Comparison of ENCODE assay signal across 24 cellular contexts in genomic region chr10:87921934-87922688, GRCh38. TPM values are rescaled to one million over a fixed set of nuclear protein-coding genes. Genes with fewer than 3 reads are reported as not detected.
DNase-seq lines count a peak whose midpoint lies in the region; ATAC-seq, FAIRE-seq and TF ChIP-seq lines count a peak whose summit lies in the region.
"Had no signal": no experiment of that assay in that cellular context is flagged by ENCODE, and none has a peak within 500 bp of the region (broad histone marks: within the 10 kb centered on the region; RNA-seq: fewer than 3 reads in every experiment).

No MANE protein-coding gene starts in this region.

- H3K27ac ChIP-seq in A549 (no peak overlapping the region), DOHH2 (ENCODE audit: low read depth, low read length) (peak overlapping the region; percentile 52), OCI-LY7 (ENCODE audit: low read depth, low read length, poor library complexity, severe bottlenecking) (peak overlapping the region; percentile 36)
- H3K27ac ChIP-seq: esophagus muscularis mucosa, prostate gland, SJSA1 had no signal

- H3K4me1 ChIP-seq in A549 (peaks cover 12% of the 10 kb centered on the region; the same call in 1 of the 3 replicates), DOHH2 (ENCODE audit: control insufficient read depth, low read length) (peaks cover 93% of the 10 kb centered on the region), OCI-LY7 (ENCODE audit: insufficient read depth, low read length, poor library complexity, severe bottlenecking) (peaks cover 48% of the 10 kb centered on the region)
- H3K4me1 ChIP-seq: prostate gland had no signal

- H2AFZ ChIP-seq in OCI-LY7 (ENCODE audit: low read length) = no peak overlapping the region

- H3K27me3 Mint-ChIP-seq in progenitor cell of endocrine pancreas = no peaks in the 10 kb centered on the region
- H3K27me3 Mint-ChIP-seq: activated naive CD8-positive, alpha-beta T cell treated with anti-CD3 and anti-CD28 coated beads, Interleukin-2, amount 50 U/mL, for 24 hours; activated T-helper 17 cell treated with anti-CD3 and anti-CD28 coated beads, Interleukin-2, amount 50 U/mL, for 72 hours; natural killer cell treated with Interleukin-12 subunit alpha and Interleukin-12 subunit beta and Interleukin-15 and Interleukin-18, amount 100 ng/mL, for 72 hours had no signal

- DNase-seq in A549 (ENCODE audit: low read depth in 1 of 2, low spot score in 1 of 2) (no peak), OCI-LY7 (ENCODE audit: low spot score) (no peak), iPS-NIHi11 (ENCODE audit: low spot score) (peak; percentile 12), posterior cingulate gyrus (no peak), NCI-H146 (lab: John Stamatoyannopoulos, UW) (no peak), NCI-H524 treated with DMSO at 0.1 percent for 48 hours (lab: John Stamatoyannopoulos, UW) (no peak), progenitor cell of endocrine pancreas (ENCODE audit: low spot score, unreplicated experiment) (no peak)
- DNase-seq: activated CD4-positive, alpha-beta T cell treated with anti-CD3 and anti-CD28 coated beads for 1 hour; activated naive CD8-positive, alpha-beta T cell treated with anti-CD3 and anti-CD28 coated beads, Interleukin-2, amount 50 U/mL, for 24 hours; GF-D8; IMR-90; NCI-H2029; NCI-H526 treated with DMSO at 0.1 percent for 48 hours; PC-3; stimulated activated CD4-positive, alpha-beta T cell treated with anti-CD3 and anti-CD28 coated beads, Interleukin-4, amount 100 ng/mL, for 4 hours; T-helper 9 cell had no signal

- no peak for TF ChIP-seq POLR2A in A549 (IDR thresholded peaks at IDR 0.05; ENCODE audit: low read length)

- peaks cover 88% of the 10 kb centered on the region for H3K36me3 ChIP-seq in DOHH2 (ENCODE audit: control insufficient read depth, low read length)
- peaks cover 86% of the 10 kb centered on the region for H3K36me3 ChIP-seq in OCI-LY7 (ENCODE audit: insufficient read depth, low read length)
- H3K36me3 ChIP-seq: prostate gland had no signal

- no peak for TF ChIP-seq EP300 in A549 (IDR thresholded peaks at IDR 0.05)

- peaks cover 3% of the 10 kb centered on the region for H3K9me3 Mint-ChIP-seq in progenitor cell of endocrine pancreas (ENCODE audit: low read depth)
- H3K9me3 Mint-ChIP-seq: natural killer cell treated with Interleukin-12 subunit alpha and Interleukin-12 subunit beta and Interleukin-15 and Interleukin-18, amount 100 ng/mL, for 72 hours had no signal

- TF ChIP-seq CTCF in A549 (IDR thresholded peaks at IDR 0.05) = no peak
- no peak for TF ChIP-seq CTCF in DOHH2 (IDR thresholded peaks at IDR 0.05; ENCODE audit: low read depth, low read length, poor library complexity, severe bottlenecking)
- no peak for TF ChIP-seq CTCF in OCI-LY7 (conservative IDR thresholded peaks at IDR 0.05; ENCODE audit: low read length)
- no peak for TF ChIP-seq CTCF in progenitor cell of endocrine pancreas (IDR thresholded peaks at IDR 0.05; ENCODE audit: unreplicated experiment)

- no peak for ATAC-seq in A549
- ATAC-seq: activated naive CD8-positive, alpha-beta T cell treated with anti-CD3 and anti-CD28 coated beads, Interleukin-2, amount 50 U/mL, for 24 hours; activated T-helper 17 cell treated with anti-CD3 and anti-CD28 coated beads, Interleukin-2, amount 50 U/mL, for 72 hours; natural killer cell treated with Interleukin-12 subunit alpha and Interleukin-12 subunit beta and Interleukin-15 and Interleukin-18, amount 100 ng/mL, for 72 hours; PC-3 had no signal

- peaks cover 28% of the 10 kb centered on the region for H3K36me3 Mint-ChIP-seq in progenitor cell of endocrine pancreas (ENCODE audit: insufficient read depth)

- no peak overlapping the region for H3K27ac Mint-ChIP-seq in progenitor cell of endocrine pancreas
- H3K27ac Mint-ChIP-seq: activated naive CD8-positive, alpha-beta T cell treated with anti-CD3 and anti-CD28 coated beads, Interleukin-2, amount 50 U/mL, for 24 hours; natural killer cell treated with Interleukin-12 subunit alpha and Interleukin-12 subunit beta and Interleukin-15 and Interleukin-18, amount 100 ng/mL, for 72 hours had no signal

- H3F3A ChIP-seq in DOHH2 (ENCODE audit: control insufficient read depth, insufficient read depth) = peaks cover 7% of the 10 kb centered on the region

- H3K27me3 ChIP-seq in DOHH2 (ENCODE audit: control insufficient read depth, low read length) = no peaks in the 10 kb centered on the region
- H3K27me3 ChIP-seq: esophagus muscularis mucosa, SJSA1 had no signal

- H3K9me3 ChIP-seq in A549 (no peaks in the 10 kb centered on the region), DOHH2 (ENCODE audit: control insufficient read depth, insufficient read depth, low read length) (no peaks in the 10 kb centered on the region), OCI-LY7 (ENCODE audit: low read length) (no peaks in the 10 kb centered on the region; the same call in 1 of the 2 replicates)
- H3K9me3 ChIP-seq: esophagus muscularis mucosa, prostate gland, SJSA1 had no signal

- POLR2A ChIA-PET in A549 (lab: Yijun Ruan, JAX) = no interaction called here
- POLR2A ChIA-PET in OCI-LY7 (lab: Charles Lee) = interaction anchor here (0.6 kb wide), 3 partner anchors 12 to 20 kb away, joined by 3 read pairs; no protein-coding TSS in a partner anchor

- no peak for FAIRE-seq in A549 (lab: Jason Lieb, UNC)
- FAIRE-seq: urothelium cell line had no signal

- WGBS in A549 (ENCODE audit: missing lambda C conversion rate) = 88% methylated on average over 10 of the region's 10 CpGs

- H3K4me1 Mint-ChIP-seq in progenitor cell of endocrine pancreas (ENCODE audit: low read depth) = peaks cover 8% of the 10 kb centered on the region

- CTCF ChIA-PET in A549 (lab: Yijun Ruan, JAX) = no interaction called here
- CTCF ChIA-PET in OCI-LY7 (lab: Charles Lee; ENCODE audit: unreplicated experiment) = no interaction called here

- no peak for TF ChIP-seq RAD21 in A549 (conservative IDR thresholded peaks at IDR 0.05 in 1 of 2, IDR thresholded peaks at IDR 0.05 in 1 of 2)

- no peak overlapping the region for H3K4me2 ChIP-seq in A549
- peak overlapping the region; percentile 57 for H3K4me2 ChIP-seq in DOHH2 (ENCODE audit: low read length)
- H3K4me2 ChIP-seq in OCI-LY7 (ENCODE audit: low read length) = peak overlapping the region; percentile 28; the same call in 1 of the 2 replicates
- H3K4me2 ChIP-seq: smooth muscle cell had no signal

- H3K4me3 ChIP-seq in A549 = no peak overlapping the region
- H3K4me3 ChIP-seq in DOHH2 (ENCODE audit: low read length) = 0 out of 2 replicates have a peak overlapping the region, but pooled peaks have one; percentile 11
- no peak overlapping the region for H3K4me3 ChIP-seq in OCI-LY7 (ENCODE audit: low read depth, low read length, poor library complexity, severe bottlenecking)
- H3K4me3 ChIP-seq: esophagus muscularis mucosa, prostate gland, SJSA1, smooth muscle cell had no signal

- H3K79me2 ChIP-seq in DOHH2 (ENCODE audit: control insufficient read depth, low read length) (peaks cover 100% of the 10 kb centered on the region), OCI-LY7 (ENCODE audit: insufficient read depth, low read depth, low read length) (peaks cover 100% of the 10 kb centered on the region)

- H4K20me1 ChIP-seq in DOHH2 (ENCODE audit: control insufficient read depth, insufficient read depth, low read depth, low read length) = no peaks in the 10 kb centered on the region; the same call in 1 of the 2 replicates
- H4K20me1 ChIP-seq in OCI-LY7 (ENCODE audit: insufficient read depth, low read length) = peaks cover 11% of the 10 kb centered on the region; the same call in 1 of the 2 replicates

- no TSS peak for BruUV-seq in OCI-LY7 (replicated peaks; lab: Mats Ljungman, UMichigan)

- intact Hi-C loops in OCI-LY7 (cut with micrococcal nuclease; ENCODE audit: unreplicated experiment) = no loop called here
- intact Hi-C loops in posterior cingulate gyrus (cut with DNase I) = no loop called here

- no peak overlapping the region for H3K4me3 Mint-ChIP-seq in progenitor cell of endocrine pancreas (ENCODE audit: low read depth)
- H3K4me3 Mint-ChIP-seq: activated naive CD8-positive, alpha-beta T cell treated with anti-CD3 and anti-CD28 coated beads, Interleukin-2, amount 50 U/mL, for 24 hours; activated T-helper 17 cell treated with anti-CD3 and anti-CD28 coated beads, Interleukin-2, amount 50 U/mL, for 72 hours; natural killer cell treated with Interleukin-12 subunit alpha and Interleukin-12 subunit beta and Interleukin-15 and Interleukin-18, amount 100 ng/mL, for 72 hours had no signal

- H3K9me2 ChIP-seq in DOHH2 (replicated peaks; ENCODE audit: control insufficient read depth, low read length) = no peaks in the 10 kb centered on the region
- no peaks in the 10 kb centered on the region for H3K9me2 ChIP-seq in OCI-LY7 (ENCODE audit: insufficient read depth, low read length)

TF ChIP-seq in A549, 52 proteins besides CTCF, POLR2A, EP300 and RAD21 (continues in another document):
- TF ChIP-seq SREBF2 (IDR thresholded peaks at IDR 0.05) = no peak

RNA-seq across cellular contexts. Expression of gene PTEN, which starts 58.7 kb away (rescaled TPM):
- polyA plus RNA-seq in A549 (2011; rRNA removed) = 51.9 and 58.3 TPM in 2 replicates
- 7.3 and 8.5 TPM in 2 replicates for polyA plus RNA-seq in A549 (2012; cell fraction: cytosol; rRNA removed)
- polyA plus RNA-seq in A549 (2012; cell fraction: nucleus; rRNA removed) = 3.7 and 5.2 TPM in 2 replicates
- polyA plus RNA-seq in A549 (2017; fragmentation: RNase III; extraction: RNeasy Plus Mini Kit Qiagen cat#74134 plus additional on column Dnase treatment) = 33.6 to 39.5 TPM (median 36.6 TPM) in 3 replicates
- 37.1 and 53.1 TPM in 2 replicates for polyA minus RNA-seq in A549 (2011; rRNA and poly(A)+ RNA removed)
- 113 and 135 TPM in 2 replicates for total RNA-seq in OCI-LY7 (2014; rRNA removed; shearing (Covaris generic))
- 173 and 176 TPM in 2 replicates for total RNA-seq in OCI-LY7 (2022)
- total RNA-seq in progenitor cell of endocrine pancreas = 66.7 and 71.0 TPM in 2 replicates

RNA-seq across cellular contexts. Expression of gene KLLN, which starts 58.8 kb away (rescaled TPM):
- polyA plus RNA-seq in A549 (2011; rRNA removed) (0.44 and 0.58 TPM in 2 replicates), A549 (2017; fragmentation: RNase III; extraction: RNeasy Plus Mini Kit Qiagen cat#74134 plus additional on column Dnase treatment) (0.55 to 0.71 TPM (median 0.57 TPM) in 3 replicates)
- 0.22 and 0.26 TPM in 2 replicates for polyA plus RNA-seq in A549 (2012; cell fraction: cytosol; rRNA removed)
- 0.26 and 0.28 TPM in 2 replicates for polyA plus RNA-seq in A549 (2012; cell fraction: nucleus; rRNA removed)
- 0.78 and 0.83 TPM in 2 replicates for polyA minus RNA-seq in A549 (2011; rRNA and poly(A)+ RNA removed)
- 2.4 and 3.8 TPM in 2 replicates for total RNA-seq in OCI-LY7 (2014; rRNA removed; shearing (Covaris generic))
- total RNA-seq in OCI-LY7 (2022) (5.1 and 5.5 TPM in 2 replicates), progenitor cell of endocrine pancreas (0.53 and 0.87 TPM in 2 replicates)
- polyA plus RNA-seq: smooth muscle cell had no signal

Comparison
In these comparisons a context has a peak if more than half of its experiments do, and no peak if none do; other contexts are left out.
1. H3K27ac ChIP-seq: peak in DOHH2 (single experiment) and OCI-LY7 (single experiment); none in A549 (0 of 2).